Comparison of ENCODE assay signal across 8 cellular contexts in the genomic region with DNA sequence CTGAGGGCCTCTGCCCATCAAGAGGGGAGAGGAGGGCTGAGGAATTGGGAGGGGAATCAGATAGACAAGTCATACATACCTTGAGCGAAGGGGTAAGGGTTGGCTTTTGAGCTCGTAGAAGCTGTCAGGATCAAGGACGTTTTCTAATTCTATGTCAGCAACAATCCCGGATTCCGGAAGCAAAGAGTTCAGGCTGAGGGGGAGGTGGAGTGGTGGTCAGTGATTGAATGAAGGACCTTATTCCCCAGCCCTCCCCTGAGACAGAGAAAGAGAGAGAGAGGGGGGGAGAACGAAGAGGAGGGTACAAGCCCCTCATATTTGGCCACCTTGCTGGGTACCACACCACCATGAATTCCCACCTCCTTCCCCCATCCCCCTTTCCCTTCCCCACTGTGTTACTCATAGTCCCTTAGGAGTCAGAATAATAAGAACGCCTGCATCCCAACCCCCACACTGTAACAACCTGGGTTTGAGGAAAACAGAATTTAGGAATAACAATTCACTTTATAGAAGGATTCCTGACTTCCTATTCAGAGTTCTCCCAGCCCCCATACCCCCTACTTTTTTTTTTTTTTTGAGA. TPM values are rescaled to one million over a fixed set of nuclear protein-coding genes. Genes with fewer than 3 reads are reported as not detected.
DNase-seq lines count a peak whose midpoint lies in the region; ATAC-seq, FAIRE-seq and TF ChIP-seq lines count a peak whose summit lies in the region.

No MANE protein-coding gene starts in this region.

- TF ChIP-seq CTCF in C4-2B (conservative IDR thresholded peaks at IDR 0.05) (no peak), H1 (IDR thresholded peaks at IDR 0.05; ENCODE audit: control extremely low read depth in 1 of 3, insufficient read depth in 1 of 3, low read depth in 1 of 3, low read length in 3 of 3) (no peak), neural crest cell (conservative IDR thresholded peaks at IDR 0.05) (no peak), GM10266 (IDR thresholded peaks at IDR 0.05; ENCODE audit: control insufficient read depth, insufficient read depth, low read depth, missing control alignments) (no peak)

- H3K79me2 ChIP-seq in H1 (ENCODE audit: control insufficient read depth in 1 of 2, insufficient read depth in 2 of 2, low read length in 2 of 2): peaks cover 9 to 34% of the 10 kb centered on the region in 2 experiments; a peak in 3 of 4 replicates

- H2BK12ac ChIP-seq in H1 (ENCODE audit: low read depth, low read length): peak overlapping the region; percentile 63

- CTCF ChIA-PET in H1 (lab: Charles Lee; ENCODE audit: partially characterized antibody): interaction anchor here (0.8 to 2.0 kb wide), 4 partner anchors 19 to 102 kb away, joined by 3 to 6 read pairs (median 4); a partner anchor contains a TSS

- no peak for TF ChIP-seq RAD21 in H1 (IDR thresholded peaks at IDR 0.05 in 1 of 2, conservative IDR thresholded peaks at IDR 0.05 in 1 of 2; ENCODE audit: low read depth in 2 of 2, low read length in 2 of 2)

- H2BK15ac ChIP-seq in H1 (ENCODE audit: low read length): no peak overlapping the region

- H3K27me3 Mint-ChIP-seq in neural crest cell (ENCODE audit: low read depth): no peaks in the 10 kb centered on the region

- H3K4me1 Mint-ChIP-seq in neural crest cell: peaks cover 42% of the 10 kb centered on the region

- H4K8ac ChIP-seq in H1 (ENCODE audit: extremely low read depth, insufficient read depth, low read length): no peak overlapping the region

- DNase-seq in NT2/D1 (ENCODE audit: low read depth, low spot score) (no peak), H1 (ENCODE audit: low read depth in 1 of 2, low spot score in 2 of 2) (no peak), neural crest cell (ENCODE audit: low read depth, low spot score) (no peak), GM10266 (ENCODE audit: extremely low spot score) (no peak), DMS79 (lab: John Stamatoyannopoulos, UW) (no peak)
- DNase-seq in activated effector memory CD4-positive, alpha-beta T cell treated with Interleukin-2 at 50 U/mL for 16 hours: no peak

- H3K36me3 ChIP-seq in NT2/D1 (ENCODE audit: insufficient read depth, insufficient read length, low read length): peaks cover 35% of the 10 kb centered on the region
- peaks cover 9 to 36% (median 22%) of the 10 kb centered on the region in 4 experiments; a peak in 6 of 8 replicates for H3K36me3 ChIP-seq in H1 (ENCODE audit: control insufficient read depth in 2 of 4, insufficient read depth in 4 of 4, low read length in 3 of 4)

- 0 out of 3 replicates have a peak, but pooled peaks of 1 of the 2 experiments have one; percentile 38 for TF ChIP-seq POLR2A in H1 (IDR thresholded peaks at IDR 0.05; ENCODE audit: control extremely low read depth in 1 of 2, low read depth in 2 of 2, low read length in 2 of 2)

- H2AK5ac ChIP-seq in H1 (ENCODE audit: low read depth, low read length): 0 out of 2 replicates have a peak overlapping the region, but pooled peaks have one; percentile 75

- H3K56ac ChIP-seq in H1 (replicated peaks; ENCODE audit: insufficient read length, low read depth, low read length): peak overlapping the region; percentile 17

- H3K14ac ChIP-seq in H1 (ENCODE audit: insufficient read length): no peak overlapping the region

- H2BK20ac ChIP-seq in H1 (ENCODE audit: low read length): no peak overlapping the region

- no peak overlapping the region for H2AFZ ChIP-seq in H1 (ENCODE audit: low read length)

- peak overlapping the region; percentile 67 for H3K4me2 ChIP-seq in H1 (ENCODE audit: insufficient read depth in 1 of 2, low read depth in 2 of 2, low read length in 2 of 2)

- POLR2A ChIA-PET in H1 (lab: Charles Lee; ENCODE audit: partially characterized antibody): interaction anchor here (0.7 to 3.8 kb wide), 10 partner anchors 10 to 126 kb away, joined by 3 to 24 read pairs (median 4); a partner anchor contains a TSS

- H3K4me1 ChIP-seq in NT2/D1 (ENCODE audit: insufficient read depth, insufficient read length): peaks cover 7% of the 10 kb centered on the region
- peaks cover 6 to 13% (median 7%) of the 10 kb centered on the region in 4 experiments for H3K4me1 ChIP-seq in H1 (replicated peaks in 1 of 4; ENCODE audit: control insufficient read depth in 3 of 4, insufficient read depth in 4 of 4, low read length in 3 of 4)

- H3K27ac ChIP-seq in C4-2B: peak overlapping the region; percentile 19
- H3K27ac ChIP-seq in H1 (ENCODE audit: low read depth, low read length): peak overlapping the region; percentile 87; the same call in 1 of the 2 replicates

- no peak for ATAC-seq in GM21723 (IDR thresholded peaks at IDR 0.05; ENCODE audit: unreplicated experiment)

- peak overlapping the region; percentile 94 for H3K27ac Mint-ChIP-seq in neural crest cell (ENCODE audit: unreplicated experiment)

- peaks cover 8% of the 10 kb centered on the region for H3K36me3 Mint-ChIP-seq in neural crest cell (ENCODE audit: low read depth)

- no peaks in the 10 kb centered on the region for H3K79me1 ChIP-seq in H1 (ENCODE audit: low read depth, low read length)

- H4K20me1 ChIP-seq in H1 (replicated peaks in 1 of 2; ENCODE audit: control insufficient read depth in 1 of 2, insufficient read depth in 2 of 2, low read length in 2 of 2): no peaks in the 10 kb centered on the region

- peak overlapping the region; percentile 40 for H4K5ac ChIP-seq in H1 (ENCODE audit: insufficient read length, low read depth, low read length)

- H4K91ac ChIP-seq in H1 (replicated peaks; ENCODE audit: insufficient read length, low read length): peak overlapping the region; percentile 19

- peak overlapping the region; percentile 40 for H2BK5ac ChIP-seq in H1 (ENCODE audit: low read depth, low read length)

- H3K18ac ChIP-seq in H1 (ENCODE audit: extremely low read depth, low read length): peak overlapping the region; percentile 48; the same call in 1 of the 2 replicates

- no peak overlapping the region for H3K4ac ChIP-seq in H1 (replicated peaks; ENCODE audit: insufficient read length, low read depth, low read length)

- peak overlapping the region; percentile 95 for H3K4me3 Mint-ChIP-seq in neural crest cell

- H2BK120ac ChIP-seq in H1 (replicated peaks; ENCODE audit: low read depth, low read length): no peak overlapping the region

- H3K23ac ChIP-seq in H1 (ENCODE audit: insufficient read length): no peak overlapping the region

- H3K23me2 ChIP-seq in H1 (ENCODE audit: low read depth, low read length): peaks cover 2% of the 10 kb centered on the region; the same call in 1 of the 2 replicates

- H3K4me3 ChIP-seq in NT2/D1 (ENCODE audit: insufficient read length, low read depth) (peak overlapping the region; percentile 22), H1 (ENCODE audit: extremely low read depth in 1 of 4, insufficient read depth in 2 of 4, low read depth in 3 of 4, low read length in 4 of 4) (peak overlapping the region; percentile 24 to 95 (median 62); a peak in 6 of 8 replicates)

- no peaks in the 10 kb centered on the region for H3K27me3 ChIP-seq in NT2/D1 (ENCODE audit: insufficient read depth, insufficient read length)
- H3K27me3 ChIP-seq in H1 (replicated peaks in 1 of 4; ENCODE audit: control insufficient read depth in 3 of 4, extremely low read depth in 1 of 4, insufficient read depth in 3 of 4, low read length in 3 of 4): no peaks in the 10 kb centered on the region

- FAIRE-seq in H1 (lab: Jason Lieb, UNC): no peak

- no peaks in the 10 kb centered on the region for H3K9me3 Mint-ChIP-seq in neural crest cell

- WGBS in H1 (ENCODE audit: extremely low coverage in 1 of 2, insufficient coverage in 1 of 2, insufficient read length in 1 of 2, insufficient replicate concordance in 2 of 2, low coverage in 1 of 2, low lambda C conversion rate in 2 of 2, missing lambda C conversion rate in 1 of 2), 2 experiments: 0% methylated on average over 4 of the region's 7 CpGs; no CpG with 5 or more reads in 1 of the 2 experiments

- H3K9ac ChIP-seq in NT2/D1 (ENCODE audit: insufficient read length, low read depth) (peak overlapping the region; percentile 16), H1 (replicated peaks in 1 of 4; ENCODE audit: extremely low read depth in 1 of 4, low read depth in 3 of 4, low read length in 3 of 4) (peak overlapping the region in 2 of 4 experiments; percentile 38 to 56; a peak in 3 of 7 replicates)

- TF ChIP-seq EP300 in H1 (IDR thresholded peaks at IDR 0.05; ENCODE audit: borderline replicate concordance in 1 of 2, low read depth in 2 of 2, low read length in 2 of 2): no peak

- no peaks in the 10 kb centered on the region for H3K9me3 ChIP-seq in NT2/D1 (ENCODE audit: insufficient read depth, low read length)
- no peaks in the 10 kb centered on the region for H3K9me3 ChIP-seq in H1 (ENCODE audit: insufficient read depth in 2 of 2, low read depth in 1 of 2, low read length in 1 of 2)

RNA-seq across cellular contexts. Expression of a gene that starts 2.7 kb away (rescaled TPM):
- total RNA-seq in H1 (2021; fragmentation: NEBNext Ultra II Directional; extraction: Animal tissue kit (Norgen Biotek cat#: 25700)): 52.9 and 55.2 TPM in 2 replicates
- polyA plus RNA-seq in H1 (2011; rRNA removed): 33.7 and 81.1 TPM in 2 replicates
- 44.1 TPM for polyA plus RNA-seq in H1 (2011; cell fraction: cytosol; rRNA removed)
- polyA plus RNA-seq in H1 (2011; cell fraction: nucleus; rRNA removed): 70.3 TPM
- 41.3 to 65.5 TPM (median 59.6 TPM) in 4 replicates for polyA plus RNA-seq in H1 (2012, experiment 1 of 2)
- polyA plus RNA-seq in H1 (2012, experiment 2 of 2): 49.6 TPM
- 36.8 TPM for polyA plus RNA-seq in H1 (2013, experiment 1 of 2)
- polyA plus RNA-seq in H1 (2013, experiment 2 of 2): 35.5 TPM
- polyA minus RNA-seq in H1 (2011; rRNA and poly(A)+ RNA removed): 44.0 and 51.3 TPM in 2 replicates
- polyA minus RNA-seq in H1 (2011; cell fraction: cytosol; rRNA and poly(A)+ RNA removed): 51.0 TPM
- 28.0 TPM for polyA minus RNA-seq in H1 (2011; cell fraction: nucleus; rRNA and poly(A)+ RNA removed)
- total RNA-seq in neural crest cell: 26.2 TPM in 2 replicates

RNA-seq across cellular contexts. Expression of a gene that starts 18.3 kb away (rescaled TPM):
- 11.8 and 11.9 TPM in 2 replicates for total RNA-seq in H1 (2021; fragmentation: NEBNext Ultra II Directional; extraction: Animal tissue kit (Norgen Biotek cat#: 25700))
- polyA plus RNA-seq in H1 (2011; rRNA removed): 4.9 and 8.6 TPM in 2 replicates
- polyA plus RNA-seq in H1 (2011; cell fraction: cytosol; rRNA removed): 5.2 TPM
- polyA plus RNA-seq in H1 (2011; cell fraction: nucleus; rRNA removed): 16.9 TPM
- 7.7 to 10.3 TPM (median 9.3 TPM) in 4 replicates for polyA plus RNA-seq in H1 (2012, experiment 1 of 2)
- polyA plus RNA-seq in H1 (2012, experiment 2 of 2): 7.5 TPM
- polyA plus RNA-seq in H1 (2013, experiment 1 of 2): 7.6 TPM
- 7.6 TPM for polyA plus RNA-seq in H1 (2013, experiment 2 of 2)
- 3.1 and 5.0 TPM in 2 replicates for polyA minus RNA-seq in H1 (2011; rRNA and poly(A)+ RNA removed)
- polyA minus RNA-seq in H1 (2011; cell fraction: cytosol; rRNA and poly(A)+ RNA removed): 6.9 TPM
- polyA minus RNA-seq in H1 (2011; cell fraction: nucleus; rRNA and poly(A)+ RNA removed): 5.9 TPM
- total RNA-seq in neural crest cell: 13.8 and 14.7 TPM in 2 replicates

RNA-seq across cellular contexts. Expression of a gene that starts 33.3 kb away (rescaled TPM):
- total RNA-seq in H1 (2021; fragmentation: NEBNext Ultra II Directional; extraction: Animal tissue kit (Norgen Biotek cat#: 25700)): 11.3 and 12.1 TPM in 2 replicates
- polyA plus RNA-seq in H1 (2011; rRNA removed): 15.4 and 18.9 TPM in 2 replicates
- polyA plus RNA-seq in H1 (2011; cell fraction: cytosol; rRNA removed): 10.0 TPM
- 16.8 TPM for polyA plus RNA-seq in H1 (2011; cell fraction: nucleus; rRNA removed)
- polyA plus RNA-seq in H1 (2012, experiment 1 of 2): 19.2 to 23.8 TPM (median 20.4 TPM) in 4 replicates
- polyA plus RNA-seq in H1 (2012, experiment 2 of 2): 21.6 TPM
- 32.0 TPM for polyA plus RNA-seq in H1 (2013, experiment 1 of 2)
- 35.7 TPM for polyA plus RNA-seq in H1 (2013, experiment 2 of 2)
- 5.8 and 6.2 TPM in 2 replicates for polyA minus RNA-seq in H1 (2011; rRNA and poly(A)+ RNA removed)
- polyA minus RNA-seq in H1 (2011; cell fraction: cytosol; rRNA and poly(A)+ RNA removed): 11.2 TPM
- polyA minus RNA-seq in H1 (2011; cell fraction: nucleus; rRNA and poly(A)+ RNA removed): 5.5 TPM
- total RNA-seq in neural crest cell: 30.2 and 33.7 TPM in 2 replicates

RNA-seq across cellular contexts. Expression of a gene that starts 38.4 kb away (rescaled TPM):
- 44.5 and 55.9 TPM in 2 replicates for total RNA-seq in H1 (2021; fragmentation: NEBNext Ultra II Directional; extraction: Animal tissue kit (Norgen Biotek cat#: 25700))
- 21.6 and 26.6 TPM in 2 replicates for polyA plus RNA-seq in H1 (2011; rRNA removed)
- 48.8 TPM for polyA plus RNA-seq in H1 (2011; cell fraction: cytosol; rRNA removed)
- 109 TPM for polyA plus RNA-seq in H1 (2011; cell fraction: nucleus; rRNA removed)
- polyA plus RNA-seq in H1 (2012, experiment 1 of 2): 48.2 to 66.4 TPM (median 56.0 TPM) in 4 replicates
- 9.6 TPM for polyA plus RNA-seq in H1 (2012, experiment 2 of 2)
- polyA plus RNA-seq in H1 (2013, experiment 1 of 2): 21.7 TPM
- 20.1 TPM for polyA plus RNA-seq in H1 (2013, experiment 2 of 2)
- 21.2 and 32.0 TPM in 2 replicates for polyA minus RNA-seq in H1 (2011; rRNA and poly(A)+ RNA removed)
- 14.7 TPM for polyA minus RNA-seq in H1 (2011; cell fraction: cytosol; rRNA and poly(A)+ RNA removed)
- polyA minus RNA-seq in H1 (2011; cell fraction: nucleus; rRNA and poly(A)+ RNA removed): 39.5 TPM
- total RNA-seq in neural crest cell: 55.3 and 63.2 TPM in 2 replicates

RNA-seq across cellular contexts. Expression of a gene that starts 39.2 kb away (rescaled TPM):
- total RNA-seq in H1 (2021; fragmentation: NEBNext Ultra II Directional; extraction: Animal tissue kit (Norgen Biotek cat#: 25700)): 26.0 and 27.9 TPM in 2 replicates
- 49.7 and 50.6 TPM in 2 replicates for polyA plus RNA-seq in H1 (2011; rRNA removed)
- 51.8 TPM for polyA plus RNA-seq in H1 (2011; cell fraction: cytosol; rRNA removed)
- polyA plus RNA-seq in H1 (2011; cell fraction: nucleus; rRNA removed): 104 TPM
- polyA plus RNA-seq in H1 (2012, experiment 1 of 2): 32.3 to 42.3 TPM (median 33.9 TPM) in 4 replicates
- polyA plus RNA-seq in H1 (2012, experiment 2 of 2): 62.2 TPM
- polyA plus RNA-seq in H1 (2013, experiment 1 of 2): 19.3 TPM
- 17.3 TPM for polyA plus RNA-seq in H1 (2013, experiment 2 of 2)
- polyA minus RNA-seq in H1 (2011; rRNA and poly(A)+ RNA removed): 49.9 and 58.4 TPM in 2 replicates
- 20.3 TPM for polyA minus RNA-seq in H1 (2011; cell fraction: cytosol; rRNA and poly(A)+ RNA removed)
- polyA minus RNA-seq in H1 (2011; cell fraction: nucleus; rRNA and poly(A)+ RNA removed): 51.7 TPM
- total RNA-seq in neural crest cell: 29.0 and 29.6 TPM in 2 replicates
